ENCODE assay signal across 37 cellular contexts in the genomic region with DNA sequence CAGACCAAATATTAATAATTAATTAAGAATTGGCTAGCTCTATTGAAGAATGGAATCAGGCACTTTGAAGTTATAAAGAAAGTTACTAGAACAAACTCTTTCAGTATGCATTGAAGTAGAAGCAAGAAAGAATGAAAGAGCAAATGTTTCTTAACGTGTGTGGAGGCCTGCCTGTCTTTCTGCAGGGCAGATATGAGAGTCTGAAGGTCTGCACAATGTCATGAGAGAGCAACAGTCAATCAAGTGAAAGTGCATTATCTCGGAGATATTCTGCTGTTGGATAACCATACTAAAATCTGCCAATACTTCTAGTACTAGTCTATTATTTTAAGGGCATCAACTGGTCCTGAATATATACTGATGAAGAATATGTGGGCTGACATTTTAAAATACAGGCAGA.
"Had no signal": no experiment of that assay in that cellular context is flagged by ENCODE, and none has a peak within 500 bp of the region (broad histone marks: within the 10 kb centered on the region; RNA-seq: fewer than 3 reads in every experiment).

No MANE protein-coding gene starts in this region.

- H3K4me1 ChIP-seq: adrenal gland, body of pancreas, breast epithelium had no signal

- H3K4me1 Mint-ChIP-seq: activated B cell treated with CpG ODN at 0.5 μM for 24 hours; activated CD4-positive, alpha-beta T cell treated with anti-CD3 and anti-CD28 coated beads, Interleukin-2, amount 10 ng/mL, durations not matched to agents 24 days and 14 days; activated naive CD8-positive, alpha-beta T cell treated with anti-CD3 and anti-CD28 coated beads for 36 hours; activated T-helper 17 cell treated with anti-CD3 and anti-CD28 coated beads, Interleukin-2, amount 50 U/mL, for 72 hours; central memory CD8-positive, alpha-beta T cell had no signal

- H3K4me3 Mint-ChIP-seq: activated B cell treated with CpG ODN at 0.5 μM for 24 hours; activated CD4-positive, alpha-beta memory T cell treated with anti-CD3 and anti-CD28 coated beads for 36 hours; activated CD4-positive, alpha-beta T cell treated with anti-CD3 and anti-CD28 coated beads, Interleukin-2, amount 10 ng/mL, durations not matched to agents 24 days and 14 days; activated CD8-positive, alpha-beta T cell treated with anti-CD3 and anti-CD28 coated beads for 36 hours; activated naive CD4-positive, alpha-beta T cell treated with anti-CD3 and anti-CD28 coated beads for 36 hours; activated naive CD8-positive, alpha-beta T cell treated with anti-CD3 and anti-CD28 coated beads for 36 hours; activated T-cell treated with anti-CD3 and anti-CD28 coated beads, Interleukin-2, amount 50 U/mL, for 4 hours; activated T-cell treated with anti-CD3 and anti-CD28 coated beads, Interleukin-2, amount 50 U/mL, for 72 hours; activated T-helper 1 cell treated with anti-CD3 and anti-CD28 coated beads, Interleukin-12 subunit alpha, Interleukin-12 subunit beta, Interleukin-2, Interleukin-4 antibody, amounts not matched to agents 30 ng/mL and 10 ng/mL and 1 ng/mL, durations not matched to agents 14 hours and 24 hours and 36 hours; activated T-helper 17 cell treated with anti-CD3 and anti-CD28 coated beads, Interleukin-2, amount 50 U/mL, for 72 hours; central memory CD8-positive, alpha-beta T cell; T-helper 1 cell treated with Interleukin-12 subunit alpha and Interleukin-12 subunit beta and Interleukin-4 antibody, amounts not matched to agents 30 μg/mL and 1 μg/mL, for 36 hours; T-helper 2 cell treated with Interferon-gamma antibody and Interleukin-4, amounts not matched to agents 5 μg/mL and 100 μg/mL, for 36 hours had no signal

- ATAC-seq: activated CD8-positive, alpha-beta T cell treated with anti-CD3 and anti-CD28 coated beads for 36 hours; activated naive CD4-positive, alpha-beta T cell treated with anti-CD3 and anti-CD28 coated beads, Interleukin-2, amount 50 U/mL, for 72 hours; activated T-cell treated with anti-CD3 and anti-CD28 coated beads, Interleukin-2, amount 50 U/mL, for 4 hours; activated T-cell treated with anti-CD3 and anti-CD28 coated beads, Interleukin-2, amount 50 U/mL, for 72 hours; activated T-helper 17 cell treated with anti-CD3 and anti-CD28 coated beads, Interleukin-2, amount 50 U/mL, for 72 hours; body of pancreas had no signal

- H3K9me3 ChIP-seq: adrenal gland, breast epithelium had no signal

- H3K27ac ChIP-seq: adrenal gland, body of pancreas, brain microvascular endothelial cell, breast epithelium, VCaP had no signal

- H3K27me3 ChIP-seq: adrenal gland, body of pancreas, brain microvascular endothelial cell, breast epithelium had no signal

- H3K36me3 ChIP-seq: adrenal gland, brain microvascular endothelial cell, breast epithelium had no signal

- H3K9me3 Mint-ChIP-seq: activated B cell treated with CpG ODN at 0.5 μM for 24 hours; activated CD4-positive, alpha-beta memory T cell treated with anti-CD3 and anti-CD28 coated beads for 36 hours; activated CD4-positive, alpha-beta T cell treated with anti-CD3 and anti-CD28 coated beads, Interleukin-2, amount 10 ng/mL, durations not matched to agents 24 days and 14 days; activated CD8-positive, alpha-beta T cell treated with anti-CD3 and anti-CD28 coated beads for 36 hours; activated naive CD4-positive, alpha-beta T cell treated with anti-CD3 and anti-CD28 coated beads for 36 hours; activated naive CD4-positive, alpha-beta T cell treated with anti-CD3 and anti-CD28 coated beads, Interleukin-2, amount 50 U/mL, for 72 hours; activated naive CD8-positive, alpha-beta T cell treated with anti-CD3 and anti-CD28 coated beads for 36 hours; activated T-cell treated with anti-CD3 and anti-CD28 coated beads, Interleukin-2, amount 50 U/mL, for 4 hours; activated T-cell treated with anti-CD3 and anti-CD28 coated beads, Interleukin-2, amount 50 U/mL, for 72 hours; activated T-helper 1 cell treated with anti-CD3 and anti-CD28 coated beads, Interleukin-12 subunit alpha, Interleukin-12 subunit beta, Interleukin-2, Interleukin-4 antibody, amounts not matched to agents 30 ng/mL and 10 ng/mL and 1 ng/mL, durations not matched to agents 14 hours and 24 hours and 36 hours; activated T-helper 17 cell treated with anti-CD3 and anti-CD28 coated beads, Interleukin-2, amount 50 U/mL, for 72 hours; central memory CD8-positive, alpha-beta T cell; T-helper 1 cell treated with Interleukin-12 subunit alpha and Interleukin-12 subunit beta and Interleukin-4 antibody, amounts not matched to agents 30 μg/mL and 1 μg/mL, for 36 hours; T-helper 2 cell treated with Interferon-gamma antibody and Interleukin-4, amounts not matched to agents 5 μg/mL and 100 μg/mL, for 36 hours had no signal

- H3K36me3 Mint-ChIP-seq: activated CD4-positive, alpha-beta memory T cell treated with anti-CD3 and anti-CD28 coated beads for 36 hours; activated naive CD4-positive, alpha-beta T cell treated with anti-CD3 and anti-CD28 coated beads, Interleukin-2, amount 50 U/mL, for 72 hours; activated naive CD8-positive, alpha-beta T cell treated with anti-CD3 and anti-CD28 coated beads for 36 hours had no signal

- H3K27ac Mint-ChIP-seq: activated B cell treated with CpG ODN at 0.5 μM for 24 hours; activated CD4-positive, alpha-beta memory T cell treated with anti-CD3 and anti-CD28 coated beads for 36 hours; activated CD4-positive, alpha-beta T cell treated with anti-CD3 and anti-CD28 coated beads, Interleukin-2, amount 10 ng/mL, durations not matched to agents 24 days and 14 days; activated CD8-positive, alpha-beta T cell treated with anti-CD3 and anti-CD28 coated beads for 36 hours; activated naive CD4-positive, alpha-beta T cell treated with anti-CD3 and anti-CD28 coated beads for 36 hours; activated naive CD4-positive, alpha-beta T cell treated with anti-CD3 and anti-CD28 coated beads, Interleukin-2, amount 50 U/mL, for 72 hours; activated naive CD8-positive, alpha-beta T cell treated with anti-CD3 and anti-CD28 coated beads for 36 hours; activated T-cell treated with anti-CD3 and anti-CD28 coated beads, Interleukin-2, amount 50 U/mL, for 72 hours; activated T-helper 1 cell treated with anti-CD3 and anti-CD28 coated beads, Interleukin-12 subunit alpha, Interleukin-12 subunit beta, Interleukin-2, Interleukin-4 antibody, amounts not matched to agents 30 ng/mL and 10 ng/mL and 1 ng/mL, durations not matched to agents 14 hours and 24 hours and 36 hours; activated T-helper 17 cell treated with anti-CD3 and anti-CD28 coated beads, Interleukin-2, amount 50 U/mL, for 72 hours; T-helper 1 cell treated with Interleukin-12 subunit alpha and Interleukin-12 subunit beta and Interleukin-4 antibody, amounts not matched to agents 30 μg/mL and 1 μg/mL, for 36 hours; T-helper 2 cell treated with Interferon-gamma antibody and Interleukin-4, amounts not matched to agents 5 μg/mL and 100 μg/mL, for 36 hours had no signal

- DNase-seq: activated B cell treated with CpG ODN at 0.5 μM for 24 hours; activated CD4-positive, alpha-beta memory T cell treated with anti-CD3 and anti-CD28 coated beads for 36 hours; activated CD4-positive, alpha-beta T cell treated with anti-CD3 and anti-CD28 coated beads for 4 hours; activated CD4-positive, alpha-beta T cell treated with anti-CD3 and anti-CD28 coated beads, Interleukin-2, amount 10 ng/mL, durations not matched to agents 24 days and 14 days; activated CD4-positive, alpha-beta T cell treated with anti-CD3 and anti-CD28 coated beads, Interleukin-2, amount 50 U/mL, for 1 hour; activated CD4-positive, alpha-beta T cell treated with anti-CD3 and anti-CD28 coated beads, Interleukin-2, amount 50 U/mL, for 4 hours; activated CD4-positive, CD25-positive, alpha-beta regulatory T cell treated with anti-CD3 and anti-CD28 coated beads, Interleukin-2, amount 50 U/mL, for 72 hours; activated CD8-positive, alpha-beta memory T cell treated with anti-CD3 and anti-CD28 coated beads, Interleukin-2, amount 50 U/mL, for 4 hours; activated CD8-positive, alpha-beta T cell treated with anti-CD3 and anti-CD28 coated beads for 36 hours; activated effector memory CD4-positive, alpha-beta T cell treated with anti-CD3 and anti-CD28 coated beads, Interleukin-2, amount 50 U/mL, for 16 hours; activated gamma-delta T cell treated with Interleukin-2 at 50 U/mL for 16 hours; activated naive CD4-positive, alpha-beta T cell; activated naive CD4-positive, alpha-beta T cell treated with anti-CD3 and anti-CD28 coated beads for 36 hours; activated naive CD4-positive, alpha-beta T cell treated with anti-CD3 and anti-CD28 coated beads, Interleukin-2, amount 50 U/mL, for 16 hours; activated naive CD8-positive, alpha-beta T cell treated with anti-CD3 and anti-CD28 coated beads for 36 hours; activated T-cell treated with anti-CD3 and anti-CD28 coated beads for 4 hours; activated T-cell treated with anti-CD3 and anti-CD28 coated beads, Interleukin-2, amount 50 U/mL, for 1 hour; activated T-cell treated with anti-CD3 and anti-CD28 coated beads, Interleukin-2, amount 50 U/mL, for 4 hours; activated T-cell treated with anti-CD3 and anti-CD28 coated beads, Interleukin-2, amount 50 U/mL, for 72 hours; adrenal gland; amniotic stem cell; aorta; body of pancreas; brain microvascular endothelial cell; caudate nucleus; cerebellar nuclear complex; T-helper 1 cell; T-helper 2 cell; T-helper 9 cell had no signal

- H3K4me3 ChIP-seq: adrenal gland, body of pancreas, breast epithelium had no signal

- H3K27me3 Mint-ChIP-seq: activated B cell treated with CpG ODN at 0.5 μM for 24 hours; activated CD4-positive, alpha-beta memory T cell treated with anti-CD3 and anti-CD28 coated beads for 36 hours; activated CD4-positive, alpha-beta T cell treated with anti-CD3 and anti-CD28 coated beads, Interleukin-2, amount 10 ng/mL, durations not matched to agents 24 days and 14 days; activated CD8-positive, alpha-beta T cell treated with anti-CD3 and anti-CD28 coated beads for 36 hours; activated naive CD8-positive, alpha-beta T cell treated with anti-CD3 and anti-CD28 coated beads for 36 hours; activated T-helper 17 cell treated with anti-CD3 and anti-CD28 coated beads, Interleukin-2, amount 50 U/mL, for 72 hours; central memory CD8-positive, alpha-beta T cell had no signal
